In the genomic region with DNA sequence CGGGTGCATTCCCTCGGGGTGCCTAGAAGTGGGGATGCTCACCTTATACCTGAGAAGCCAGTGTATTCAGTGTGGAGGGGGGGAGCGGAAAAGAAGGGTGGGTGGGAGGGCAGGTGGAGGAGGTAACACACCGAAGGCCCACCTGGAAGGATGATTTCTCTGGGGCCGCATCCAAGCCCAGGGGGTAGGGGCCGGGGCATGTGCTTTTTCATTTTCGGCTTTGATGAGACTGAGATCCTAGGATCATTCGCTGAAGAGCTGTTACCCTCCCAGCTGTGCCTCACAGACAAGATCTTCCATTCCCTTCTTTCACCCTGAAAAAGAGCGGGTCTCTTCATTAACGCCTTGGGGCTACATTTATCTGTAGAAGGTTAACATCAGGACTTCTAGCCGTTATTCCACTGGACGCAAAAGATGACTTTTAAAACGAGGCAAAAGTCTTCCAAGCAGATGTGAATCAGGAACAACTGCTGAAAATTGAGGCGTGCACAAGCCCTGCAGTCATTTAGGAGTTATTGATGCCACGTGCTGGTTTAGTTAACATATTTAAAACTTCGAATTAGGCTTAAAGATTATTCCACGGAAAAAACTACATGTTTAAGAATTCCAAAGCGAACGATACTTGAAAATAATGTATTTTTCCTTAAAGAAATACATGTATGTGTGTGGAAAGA, we compare ENCODE assay signal across 8 cellular contexts. TPM values are rescaled to one million over a fixed set of nuclear protein-coding genes. Genes with fewer than 3 reads are reported as not detected.
DNase-seq lines count a peak whose midpoint lies in the region; ATAC-seq and TF ChIP-seq lines count a peak whose summit lies in the region.

No MANE protein-coding gene starts in this region.

- H3K9me3 Mint-ChIP-seq in stimulated activated naive CD8-positive, alpha-beta T cell treated with anti-CD3 and anti-CD28 coated beads, Interleukin-15, Interleukin-2, amounts not matched to agents 100 ng/mL and 50 ng/mL, for 24 hours: no peaks in the 10 kb centered on the region

- no peak overlapping the region for H2AFZ ChIP-seq in mesenchymal stem cell (ENCODE audit: low read depth, low read length)

- H3K36me3 Mint-ChIP-seq in stimulated activated naive CD8-positive, alpha-beta T cell treated with anti-CD3 and anti-CD28 coated beads, Interleukin-15, Interleukin-2, amounts not matched to agents 100 ng/mL and 50 ng/mL, for 24 hours (ENCODE audit: low read depth): no peaks in the 10 kb centered on the region

- no peak overlapping the region for H2AK5ac ChIP-seq in mesenchymal stem cell (ENCODE audit: low read length, severe bottlenecking)

- peaks cover 3 to 8% of the 10 kb centered on the region in 2 experiments for H3K36me3 ChIP-seq in mesenchymal stem cell (ENCODE audit: control insufficient read depth in 1 of 2, insufficient read depth in 2 of 2, low read depth in 1 of 2, low read length in 2 of 2)

- ATAC-seq in stimulated activated naive CD8-positive, alpha-beta T cell treated with anti-CD3 and anti-CD28 coated beads, Interleukin-15, Interleukin-2, amounts not matched to agents 100 U/mL and 50 U/mL, for 24 hours: no peak
- ATAC-seq in HG03469 (IDR thresholded peaks at IDR 0.05; ENCODE audit: unreplicated experiment) (no peak), GM18517 (IDR thresholded peaks at IDR 0.05; ENCODE audit: unreplicated experiment) (no peak)

- H3K27ac ChIP-seq in mesenchymal stem cell (ENCODE audit: low read length, poor library complexity, severe bottlenecking): peak overlapping the region; percentile 26

- H3K9me3 ChIP-seq in mesenchymal stem cell (ENCODE audit: control insufficient read depth, low read length): no peaks in the 10 kb centered on the region

- peaks cover 9% of the 10 kb centered on the region for H3K4me1 ChIP-seq in mesenchymal stem cell (ENCODE audit: control insufficient read depth, insufficient read depth, low read depth, low read length)

- H3K23ac ChIP-seq in mesenchymal stem cell (ENCODE audit: low read length in 2 of 2): peak overlapping the region in 1 of 2 experiments; percentile 9

- H3K14ac ChIP-seq in mesenchymal stem cell (ENCODE audit: low read length in 2 of 2): no peak overlapping the region

- H3K4me3 Mint-ChIP-seq in stimulated activated naive CD8-positive, alpha-beta T cell treated with anti-CD3 and anti-CD28 coated beads, Interleukin-15, Interleukin-2, amounts not matched to agents 100 ng/mL and 50 ng/mL, for 24 hours: peak overlapping the region; percentile 81

- no peak overlapping the region for H2BK5ac ChIP-seq in mesenchymal stem cell (ENCODE audit: low read depth, low read length, poor library complexity, severe bottlenecking)

- H4K8ac ChIP-seq in mesenchymal stem cell (ENCODE audit: low read length): peak overlapping the region; percentile 93

- peak overlapping the region; percentile 92 for H3K9ac ChIP-seq in mesenchymal stem cell (ENCODE audit: low read length)

- peak overlapping the region; percentile 98 for H2BK120ac ChIP-seq in mesenchymal stem cell (ENCODE audit: low read depth, low read length)

- H3K4ac ChIP-seq in mesenchymal stem cell (ENCODE audit: low read depth in 1 of 2, low read length in 2 of 2): peak overlapping the region in 1 of 2 experiments; percentile 90

- peaks cover 22% of the 10 kb centered on the region for H3K27me3 Mint-ChIP-seq in stimulated activated naive CD8-positive, alpha-beta T cell treated with anti-CD3 and anti-CD28 coated beads, Interleukin-15, Interleukin-2, amounts not matched to agents 100 ng/mL and 50 ng/mL, for 24 hours

- H3K27ac Mint-ChIP-seq in stimulated activated naive CD8-positive, alpha-beta T cell treated with anti-CD3 and anti-CD28 coated beads, Interleukin-15, Interleukin-2, amounts not matched to agents 100 ng/mL and 50 ng/mL, for 24 hours: no peak overlapping the region

- H3K27me3 ChIP-seq in mesenchymal stem cell (ENCODE audit: control insufficient read depth in 1 of 2, insufficient read depth in 1 of 2, low read length in 2 of 2): no peaks in the 10 kb centered on the region

- DNase-seq in stimulated activated naive CD8-positive, alpha-beta T cell treated with anti-CD3 and anti-CD28 coated beads, Interleukin-15, Interleukin-2, amounts not matched to agents 100 U/mL and 50 U/mL, for 24 hours: no peak
- no peak for DNase-seq in astrocyte of the cerebellum (ENCODE audit: low read depth)
- peak; percentile 44 for DNase-seq in mesenchymal stem cell
- no peak for DNase-seq in C1 segment of cervical spinal cord (lab: John Stamatoyannopoulos, UW)
- DNase-seq in stimulated activated CD4-positive, alpha-beta T cell treated with anti-CD3 and anti-CD28 coated beads, Interleukin-4, amount 100 ng/mL, for 4 hours: no peak

- peak overlapping the region in 1 of 2 experiments; percentile 80 for H2BK12ac ChIP-seq in mesenchymal stem cell (ENCODE audit: low read length in 2 of 2)

- H3K4me2 ChIP-seq in mesenchymal stem cell (ENCODE audit: low read length, poor library complexity, severe bottlenecking): peak overlapping the region; percentile 66

- peak overlapping the region; percentile 62 to 97 for H3K18ac ChIP-seq in mesenchymal stem cell (ENCODE audit: low read depth in 1 of 2, low read length in 2 of 2)

- H3K4me3 ChIP-seq in astrocyte of the cerebellum (ENCODE audit: low read depth, low read length): peak overlapping the region; percentile 91
- peak overlapping the region; percentile 84 to 98 for H3K4me3 ChIP-seq in mesenchymal stem cell (ENCODE audit: insufficient read depth in 1 of 2, low read depth in 1 of 2, low read length in 2 of 2)

- H3K4me1 Mint-ChIP-seq in stimulated activated naive CD8-positive, alpha-beta T cell treated with anti-CD3 and anti-CD28 coated beads, Interleukin-15, Interleukin-2, amounts not matched to agents 100 ng/mL and 50 ng/mL, for 24 hours (ENCODE audit: low read depth): peaks cover 17% of the 10 kb centered on the region

- no peak for TF ChIP-seq CTCF in astrocyte of the cerebellum (IDR thresholded peaks at IDR 0.05; ENCODE audit: low read depth, low read length, missing control alignments)

- WGBS in mesenchymal stem cell: 3% methylated on average over 16 of the region's 19 CpGs

- peak overlapping the region; percentile 70 for H2BK15ac ChIP-seq in mesenchymal stem cell (ENCODE audit: low read depth, poor library complexity, severe bottlenecking)

- H4K91ac ChIP-seq in mesenchymal stem cell (ENCODE audit: low read length): peak overlapping the region; percentile 45

- in situ Hi-C loops in astrocyte of the cerebellum (cut with HindIII; ENCODE audit: low sequenced_read_pairs): no loop called here

- H3K79me1 ChIP-seq in mesenchymal stem cell (replicated peaks; ENCODE audit: low read length, poor library complexity, severe bottlenecking): peaks cover 12% of the 10 kb centered on the region

RNA-seq across cellular contexts. Expression of gene LMO7, which starts 1.1 kb away (rescaled TPM):
- polyA plus RNA-seq in mesenchymal stem cell (2013, experiment 1 of 2): 135 TPM
- 129 TPM for polyA plus RNA-seq in mesenchymal stem cell (2013, experiment 2 of 2)
